ENCODE assay signal across 13 cellular contexts in genomic region chr17:45127209-45127582, GRCh38. TPM values are rescaled to one million over a fixed set of nuclear protein-coding genes. Genes with fewer than 3 reads are reported as not detected.
DNase-seq lines count a peak whose midpoint lies in the region; ATAC-seq and TF ChIP-seq lines count a peak whose summit lies in the region.
"Had no signal": no experiment of that assay in that cellular context is flagged by ENCODE, and none has a peak within 500 bp of the region (broad histone marks: within the 10 kb centered on the region; RNA-seq: fewer than 3 reads in every experiment).

No MANE protein-coding gene starts in this region.

- POLR2A ChIA-PET in AG04450 (lab: Yijun Ruan, JAX), result interaction anchor here (1.2 kb wide), 2 partner anchors 15 to 18 kb away, joined by 3 to 5 read pairs; no protein-coding TSS in a partner anchor

- H3K27me3 ChIP-seq in AG04450 (ENCODE audit: control insufficient read depth, insufficient read depth, low read length), result no peaks in the 10 kb centered on the region
- H3K27me3 ChIP-seq in ascending aorta, result no peaks in the 10 kb centered on the region
- no peaks in the 10 kb centered on the region for H3K27me3 ChIP-seq in left ventricle myocardium inferior (ENCODE audit: low read depth)
- no peaks in the 10 kb centered on the region for H3K27me3 ChIP-seq in rectal smooth muscle tissue (ENCODE audit: control insufficient read depth, insufficient read depth, low read length)

- H3K9ac ChIP-seq in rectal smooth muscle tissue (ENCODE audit: low read length), result peak overlapping the region; percentile 62

- DNase-seq in AG04450 (ENCODE audit: low read depth, low spot score) (no peak), ascending aorta (ENCODE audit: low spot score in 2 of 2) (no peak), left ventricle myocardium inferior (no peak), KG1 (lab: John Stamatoyannopoulos, UW) (no peak), NCI-H1436 treated with DMSO at 0.1 percent for 48 hours (lab: John Stamatoyannopoulos, UW) (no peak)
- DNase-seq: activated CD8-positive, alpha-beta memory T cell treated with anti-CD3 and anti-CD28 coated beads for 24 hours; GOT3; immature natural killer cell; natural killer cell; NCI-H2227 treated with DMSO at 0.1 percent for 48 hours had no signal

- H3K9me3 ChIP-seq in AG04450 (ENCODE audit: control insufficient read depth, insufficient read depth, low read length) (no peaks in the 10 kb centered on the region; the same call in 1 of the 2 replicates), ascending aorta (no peaks in the 10 kb centered on the region), left ventricle myocardium inferior (replicated peaks) (no peaks in the 10 kb centered on the region)

- CTCF ChIA-PET in AG04450 (lab: Charles Lee), result interaction anchor here (1.1 to 3.3 kb wide), 3 partner anchors 8 to 71 kb away, joined by 3 to 28 read pairs (median 4); partner anchors contain the start of gene ACBD4

- intact Hi-C loops in ascending aorta (cut with DNase I) (no loop called here), left ventricle myocardium inferior (cut with micrococcal nuclease) (no loop called here)

- H3K4me1 ChIP-seq in ascending aorta (peaks cover 16 to 69% of the 10 kb centered on the region in 2 donors), left ventricle myocardium inferior (peaks cover 97% of the 10 kb centered on the region), rectal smooth muscle tissue (ENCODE audit: control insufficient read depth, insufficient read depth, low read length) (peaks cover 24% of the 10 kb centered on the region)

- TF ChIP-seq CTCF in AG04450 (IDR thresholded peaks at IDR 0.05; ENCODE audit: low read depth, low read length) (no peak), ascending aorta (IDR thresholded peaks at IDR 0.05) (no peak), left ventricle myocardium inferior (IDR thresholded peaks at IDR 0.05; ENCODE audit: borderline replicate concordance) (no peak)

- H3K27ac ChIP-seq in AG04450 (ENCODE audit: low read depth, low read length) (peak overlapping the region; percentile 78), ascending aorta (peak overlapping the region; percentile 95 to 97), left ventricle myocardium inferior (replicated peaks) (peak overlapping the region; percentile 99), rectal smooth muscle tissue (ENCODE audit: low read depth, low read length) (peak overlapping the region; percentile 79)

- no peak overlapping the region for H3K4me3 ChIP-seq in AG04450 (ENCODE audit: low read depth, low read length)
- H3K4me3 ChIP-seq in ascending aorta, result peak overlapping the region in 1 of 2 donors; percentile 29
- peak overlapping the region; percentile 39 for H3K4me3 ChIP-seq in left ventricle myocardium inferior
- H3K4me3 ChIP-seq in rectal smooth muscle tissue (ENCODE audit: low read length), result peak overlapping the region; percentile 41

- no peak for ATAC-seq in HG03565 (IDR thresholded peaks at IDR 0.05; ENCODE audit: unreplicated experiment)
- ATAC-seq in activated CD4-positive, CD25-positive, alpha-beta regulatory T cell treated with anti-CD3 and anti-CD28 coated beads, Interleukin-2, amount 50 U/mL, for 24 hours, result no peak
- ATAC-seq: natural killer cell had no signal

- H3K36me3 ChIP-seq in ascending aorta (no peaks in the 10 kb centered on the region), left ventricle myocardium inferior (no peaks in the 10 kb centered on the region), rectal smooth muscle tissue (ENCODE audit: control insufficient read depth, insufficient read depth, low read length) (no peaks in the 10 kb centered on the region)

RNA-seq across cellular contexts. Expression of gene PLCD3, which starts 5.1 kb away (rescaled TPM):
- 28.2 and 42.3 TPM in 2 replicates for polyA plus RNA-seq in AG04450 (2011; rRNA removed)
- 64.1 and 86.5 TPM in 2 replicates for polyA minus RNA-seq in AG04450 (2011; rRNA and poly(A)+ RNA removed)
- total RNA-seq in ascending aorta, result 65.5 TPM
- total RNA-seq in left ventricle myocardium inferior, result 146 TPM

RNA-seq across cellular contexts. Expression of gene ACBD4, which starts 8.3 kb away (rescaled TPM):
- 4.0 and 4.7 TPM in 2 replicates for polyA plus RNA-seq in AG04450 (2011; rRNA removed)
- 2.6 TPM in 2 replicates for polyA minus RNA-seq in AG04450 (2011; rRNA and poly(A)+ RNA removed)
- total RNA-seq in ascending aorta, result 14.7 TPM
- 6.4 TPM for total RNA-seq in left ventricle myocardium inferior

RNA-seq across cellular contexts. Expression of gene HEXIM1, which starts 21.1 kb away (rescaled TPM):
- 12.4 and 13.2 TPM in 2 replicates for polyA plus RNA-seq in AG04450 (2011; rRNA removed)
- 10.0 and 11.4 TPM in 2 replicates for polyA minus RNA-seq in AG04450 (2011; rRNA and poly(A)+ RNA removed)
- 23.7 TPM for total RNA-seq in ascending aorta
- 28.8 TPM for total RNA-seq in left ventricle myocardium inferior

RNA-seq across cellular contexts. Expression of gene HEXIM2, which starts 34.5 kb away (rescaled TPM):
- polyA plus RNA-seq in AG04450 (2011; rRNA removed), result 4.2 and 4.5 TPM in 2 replicates
- 3.2 and 5.0 TPM in 2 replicates for polyA minus RNA-seq in AG04450 (2011; rRNA and poly(A)+ RNA removed)
- total RNA-seq in ascending aorta, result 1.4 TPM
- 7.0 TPM for total RNA-seq in left ventricle myocardium inferior
